27 cellular contexts compared by ENCODE assay signal in genomic region chr4:94483895-94484294, GRCh38.
"Had no signal": no experiment of that assay in that cellular context is flagged by ENCODE, and none has a peak within 500 bp of the region (broad histone marks: within the 10 kb centered on the region; RNA-seq: fewer than 3 reads in every experiment).

No MANE protein-coding gene starts in this region.

- H3K27ac ChIP-seq: adrenal gland, body of pancreas, coronary artery, dorsolateral prefrontal cortex, neutrophil, ovary, tibial nerve had no signal

- H3K9me3 ChIP-seq: adrenal gland, body of pancreas, neutrophil, ovary, tibial nerve had no signal

- H3K4me3 Mint-ChIP-seq: activated naive CD8-positive, alpha-beta T cell treated with anti-CD3 and anti-CD28 coated beads for 36 hours; immature natural killer cell; nephron progenitor cell; T-helper 2 cell treated with Interferon-gamma antibody and Interleukin-4, amounts not matched to agents 5 μg/mL and 100 μg/mL, for 36 hours had no signal

- H3K36me3 Mint-ChIP-seq: activated naive CD8-positive, alpha-beta T cell treated with anti-CD3 and anti-CD28 coated beads for 36 hours; immature natural killer cell had no signal

- H3K36me3 ChIP-seq: adrenal gland, neutrophil, ovary, tibial nerve had no signal

- H3K27me3 ChIP-seq: adrenal gland, body of pancreas, dorsolateral prefrontal cortex, neutrophil, ovary, tibial nerve had no signal

- H3K27ac Mint-ChIP-seq: activated naive CD8-positive, alpha-beta T cell treated with anti-CD3 and anti-CD28 coated beads for 36 hours; immature natural killer cell; nephron progenitor cell; progenitor cell of endocrine pancreas; T-helper 2 cell treated with Interferon-gamma antibody and Interleukin-4, amounts not matched to agents 5 μg/mL and 100 μg/mL, for 36 hours had no signal

- H3K27me3 Mint-ChIP-seq: activated naive CD8-positive, alpha-beta T cell treated with anti-CD3 and anti-CD28 coated beads for 36 hours; progenitor cell of endocrine pancreas had no signal

- DNase-seq: activated CD4-positive, alpha-beta T cell treated with anti-CD3 and anti-CD28 coated beads for 48 hours; activated CD4-positive, alpha-beta T cell treated with anti-CD3 and anti-CD28 coated beads, Interleukin-2, amount 50 U/mL, for 48 hours; activated CD8-positive, alpha-beta memory T cell treated with anti-CD3 and anti-CD28 coated beads for 24 hours; activated effector memory CD4-positive, alpha-beta T cell treated with Interleukin-2 at 50 U/mL for 16 hours; activated naive CD4-positive, alpha-beta T cell treated with Interleukin-2 at 50 U/mL for 16 hours; activated naive CD8-positive, alpha-beta T cell treated with anti-CD3 and anti-CD28 coated beads for 36 hours; adrenal gland; aorta; body of pancreas; cerebellar nuclear complex; dorsolateral prefrontal cortex; effector memory CD4-positive, alpha-beta T cell; hypothalamus; immature natural killer cell; kidney glomerular epithelial cell; left ventricle myocardium superior; mammary epithelial cell; nephron progenitor cell; ovary; stimulated activated CD4-positive, alpha-beta T cell treated with anti-CD3 and anti-CD28 coated beads, Interleukin-2, amount 100 ng/mL, for 48 hours; stimulated activated naive CD4-positive, alpha-beta T cell treated with Interleukin-2 at 50 U/mL for 16 hours; T-helper 1 cell had no signal

- H3K9me3 Mint-ChIP-seq: activated naive CD8-positive, alpha-beta T cell treated with anti-CD3 and anti-CD28 coated beads for 36 hours; immature natural killer cell; nephron progenitor cell; T-helper 2 cell treated with Interferon-gamma antibody and Interleukin-4, amounts not matched to agents 5 μg/mL and 100 μg/mL, for 36 hours had no signal

- ATAC-seq: body of pancreas, left ventricle myocardium superior had no signal

- H3K4me3 ChIP-seq: adrenal gland, body of pancreas, coronary artery, dorsolateral prefrontal cortex, ovary, tibial nerve had no signal
